Comparison of ENCODE assay signal across 9 cellular contexts in genomic region chr4:67087897-67088296, GRCh38.
DNase-seq lines count a peak whose midpoint lies in the region; ATAC-seq, FAIRE-seq and TF ChIP-seq lines count a peak whose summit lies in the region.
"Had no signal": no experiment of that assay in that cellular context is flagged by ENCODE, and none has a peak within 500 bp of the region (broad histone marks: within the 10 kb centered on the region; RNA-seq: fewer than 3 reads in every experiment).

No MANE protein-coding gene starts in this region.

- no TSS peak for BruUV-seq in endothelial cell of umbilical vein (replicated peaks; lab: Mats Ljungman, UMichigan)

- H3K36me3 ChIP-seq in endothelial cell of umbilical vein (ENCODE audit: control insufficient read depth in 2 of 2, extremely low read depth in 1 of 2, insufficient read depth in 2 of 2, low read length in 2 of 2) (no peaks in the 10 kb centered on the region), pancreas (no peaks in the 10 kb centered on the region)

- H3K27ac ChIP-seq in endothelial cell of umbilical vein (ENCODE audit: insufficient read depth, low read depth, low read length) (no peak overlapping the region), pancreas (no peak overlapping the region)

- H3K9me3 ChIP-seq in endothelial cell of umbilical vein (replicated peaks; ENCODE audit: control insufficient read depth, insufficient read depth, low read length) (no peaks in the 10 kb centered on the region), pancreas (no peaks in the 10 kb centered on the region)

- FAIRE-seq in endothelial cell of umbilical vein (lab: Jason Lieb, UNC): no peak
- FAIRE-seq in pancreas (lab: Jason Lieb, UNC): no peak

- no peak overlapping the region for H2AFZ ChIP-seq in endothelial cell of umbilical vein (ENCODE audit: low read depth, low read length)

- ATAC-seq in GM21423 (IDR thresholded peaks at IDR 0.05; ENCODE audit: unreplicated experiment) (peak; percentile 93), pancreas (peak in 2 of 4 donors; percentile 51 to 60), omental fat pad (ENCODE audit: low FRiP score) (no peak)
- ATAC-seq: naive thymus-derived CD8-positive, alpha-beta T cell had no signal

- POLR2A ChIA-PET in endothelial cell of umbilical vein (lab: Charles Lee): no interaction called here

- H4K20me1 ChIP-seq in endothelial cell of umbilical vein (replicated peaks; ENCODE audit: control insufficient read depth, extremely low read depth, insufficient read depth, low read length): no peaks in the 10 kb centered on the region

- H3K27me3 ChIP-seq in endothelial cell of umbilical vein (ENCODE audit: control insufficient read depth in 2 of 2, insufficient read depth in 2 of 2, low read length in 2 of 2) (no peaks in the 10 kb centered on the region), pancreas (no peaks in the 10 kb centered on the region)

- dilution Hi-C loops in endothelial cell of umbilical vein (cut with MboI; ENCODE audit: extremely low pct_ligation_motif_present, low sequenced_read_pairs): no loop called here

- H3K4me3 ChIP-seq in GM12864 (ENCODE audit: low read depth, low read length): no peak overlapping the region
- no peak overlapping the region for H3K4me3 ChIP-seq in endothelial cell of umbilical vein (replicated peaks in 1 of 3; ENCODE audit: insufficient read depth in 1 of 3, low read depth in 1 of 3, low read length in 3 of 3)
- no peak overlapping the region for H3K4me3 ChIP-seq in pancreas

- no peak for TF ChIP-seq POLR2A in endothelial cell of umbilical vein (IDR thresholded peaks at IDR 0.05; ENCODE audit: low read depth, low read length)

- H3K9me1 ChIP-seq in endothelial cell of umbilical vein (replicated peaks; ENCODE audit: control insufficient read depth, extremely low read depth, insufficient read depth, low read length): no peaks in the 10 kb centered on the region

- CTCF ChIA-PET in endothelial cell of umbilical vein (lab: Charles Lee): interaction anchor here (0.7 to 1.3 kb wide), 3 partner anchors 10 to 305 kb away, joined by 3 to 6 read pairs (median 5); no protein-coding TSS in a partner anchor

- DNase-seq in GM12864 (ENCODE audit: low read depth) (peak; percentile 21), HS-5 (ENCODE audit: low read depth) (peak; percentile 14), T-helper 1 cell (peak in 3 of 5 donors; percentile 2 to 27 (median 11)), endothelial cell of umbilical vein (ENCODE audit: low read depth, low spot score) (peak; percentile 38), pancreas (peak in 5 of 6 donors; percentile 20 to 55 (median 27)), SHP77 treated with DMSO at 0.1 percent for 48 hours (lab: John Stamatoyannopoulos, UW) (no peak), omental fat pad (ENCODE audit: low spot score) (no peak)

- 36 to 45% methylated on average over 2 of the region's 2 CpGs for WGBS in pancreas, 2 donors

- intact Hi-C loops in endothelial cell of umbilical vein (cut with micrococcal nuclease): no loop called here
- intact Hi-C loops in pancreas (cut with DNase I): no loop called here

- no peak overlapping the region for H3K4me2 ChIP-seq in endothelial cell of umbilical vein (ENCODE audit: insufficient read depth, low read length)

- peak; percentile 69 for TF ChIP-seq CTCF in GM12864 (IDR thresholded peaks at IDR 0.05; ENCODE audit: low read depth, low read length, missing control alignments)
- TF ChIP-seq CTCF in endothelial cell of umbilical vein (IDR thresholded peaks at IDR 0.05; ENCODE audit: extremely low read depth in 1 of 2, insufficient read depth in 1 of 2, low read depth in 1 of 2, low read length in 2 of 2): peak; percentile 28 to 49
- TF ChIP-seq CTCF in pancreas (IDR thresholded peaks at IDR 0.05): peak; percentile 18 to 43 (median 32)
- TF ChIP-seq CTCF in omental fat pad (IDR thresholded peaks at IDR 0.05): peak in 1 of 3 donors; percentile 28

- no peak overlapping the region for H3K9ac ChIP-seq in endothelial cell of umbilical vein (replicated peaks; ENCODE audit: extremely low read depth, insufficient read depth, low read length)

- H3K79me2 ChIP-seq in endothelial cell of umbilical vein (ENCODE audit: control insufficient read depth, insufficient read depth, low read length): no peaks in the 10 kb centered on the region

- H3K4me1 ChIP-seq in endothelial cell of umbilical vein (ENCODE audit: control insufficient read depth, extremely low read depth, insufficient read depth, low read length): no peaks in the 10 kb centered on the region
- H3K4me1 ChIP-seq in pancreas: no peaks in the 10 kb centered on the region

TF ChIP-seq in endothelial cell of umbilical vein, 7 proteins besides CTCF, POLR2A, EP300 and RAD21:
- TF ChIP-seq MYC (IDR thresholded peaks at IDR 0.05; ENCODE audit: low read depth, low read length): no peak
- no peak for TF ChIP-seq MAX (IDR thresholded peaks at IDR 0.05; ENCODE audit: insufficient read depth, insufficient read length)
- TF ChIP-seq JUN (IDR thresholded peaks at IDR 0.05; ENCODE audit: borderline replicate concordance, insufficient read depth, insufficient read length, low read depth): no peak
- no peak for TF ChIP-seq POLR2AphosphoS5 (IDR thresholded peaks at IDR 0.05; ENCODE audit: insufficient read depth, low read depth, low read length)
- no peak for TF ChIP-seq FOS (IDR thresholded peaks at IDR 0.05; ENCODE audit: borderline replicate concordance, insufficient read depth, low read length)
- no peak for TF ChIP-seq GATA2 (IDR thresholded peaks at IDR 0.05; ENCODE audit: insufficient read depth, insufficient read length, low read depth, low read length)
- TF ChIP-seq EZH2 (IDR thresholded peaks at IDR 0.05; ENCODE audit: borderline replicate concordance, low read depth, low read length, severe bottlenecking): no peak

Comparison
In these comparisons a context has a peak if more than half of its experiments do, and no peak if none do; other contexts are left out.
1. DNase-seq: peak in GM12864 (single experiment), HS-5 (single experiment), T-helper 1 cell (3 of 5), endothelial cell of umbilical vein (single experiment) and pancreas (5 of 6); none in SHP77 treated with DMSO at 0.1 percent for 48 hours (single experiment) and omental fat pad (single experiment).